In the genomic region with DNA sequence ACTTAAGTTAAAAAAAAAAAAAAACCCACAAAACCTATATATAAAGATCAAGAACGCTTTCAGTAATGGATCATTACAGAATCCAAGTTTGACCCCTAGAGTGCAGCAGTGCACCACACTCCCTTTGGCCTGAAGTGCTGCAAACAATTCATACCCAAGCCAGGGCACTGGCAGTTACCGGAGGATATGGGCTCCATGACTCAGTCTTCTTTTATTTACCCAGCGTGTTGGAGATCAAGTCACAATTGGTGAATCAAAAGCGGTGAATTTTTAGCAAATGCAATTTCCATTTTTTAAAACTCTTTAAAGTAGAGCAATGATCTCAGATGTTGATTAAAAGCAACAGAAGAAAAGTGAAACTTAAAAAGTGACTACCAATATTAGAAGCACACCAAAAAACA, we compare ENCODE assay signal across 7 cellular contexts. TPM values are rescaled to one million over a fixed set of nuclear protein-coding genes. Genes with fewer than 3 reads are reported as not detected.
DNase-seq lines count a peak whose midpoint lies in the region; ATAC-seq, FAIRE-seq and TF ChIP-seq lines count a peak whose summit lies in the region.

No MANE protein-coding gene starts in this region.

- FAIRE-seq in GM12892 (lab: Jason Lieb, UNC) (peak; percentile 9), RCC 7860 (lab: Jason Lieb, UNC) (peak; percentile 94)

- no peak for TF ChIP-seq POLR2A in GM12892 (IDR thresholded peaks at IDR 0.05; ENCODE audit: low read depth, low read length)

- H3K9me3 Mint-ChIP-seq in activated T-cell treated with anti-CD3 and anti-CD28 coated beads, Interleukin-2, amount 50 U/mL, for 72 hours = no peaks in the 10 kb centered on the region
- no peaks in the 10 kb centered on the region for H3K9me3 Mint-ChIP-seq in nephron

- H3K4me3 ChIP-seq in Jurkat, Clone E6-1 (ENCODE audit: low read length) = no peak overlapping the region

- peaks cover 0 to 1% of the 10 kb centered on the region in 2 donors for H3K36me3 Mint-ChIP-seq in activated T-cell treated with anti-CD3 and anti-CD28 coated beads, Interleukin-2, amount 50 U/mL, for 72 hours (ENCODE audit: insufficient read depth in 2 of 2)
- H3K36me3 Mint-ChIP-seq in nephron (ENCODE audit: low read depth) = peaks cover 3% of the 10 kb centered on the region

- no peaks in the 10 kb centered on the region for H3K27me3 Mint-ChIP-seq in activated T-cell treated with anti-CD3 and anti-CD28 coated beads, Interleukin-2, amount 50 U/mL, for 72 hours (ENCODE audit: low read depth)
- no peaks in the 10 kb centered on the region for H3K27me3 Mint-ChIP-seq in nephron (ENCODE audit: low read depth)

- peaks cover 25% of the 10 kb centered on the region for H3K4me1 Mint-ChIP-seq in activated T-cell treated with anti-CD3 and anti-CD28 coated beads, Interleukin-2, amount 50 U/mL, for 72 hours (ENCODE audit: low read depth)
- peaks cover 5% of the 10 kb centered on the region for H3K4me1 Mint-ChIP-seq in nephron

- DNase-seq in GM12892 (ENCODE audit: insufficient read length) (peak; percentile 45), RCC 7860 (ENCODE audit: low spot score) (peak; percentile 86), fibroblast of gingiva (ENCODE audit: low read depth) (peak; percentile 86)
- DNase-seq in Jurkat, Clone E6-1 (ENCODE audit: low read depth, low spot score) = peak; percentile 83
- DNase-seq in activated T-cell treated with anti-CD3 and anti-CD28 coated beads, Interleukin-2, amount 50 U/mL, for 72 hours = peak; percentile 80 to 81
- DNase-seq in stimulated activated naive CD4-positive, alpha-beta T cell (lab: John Stamatoyannopoulos, UW) = peak; percentile 30 to 80 (median 70)

- peak; percentile 70 to 83 (median 79) for TF ChIP-seq CTCF in nephron (IDR thresholded peaks at IDR 0.05; ENCODE audit: unreplicated experiment in 3 of 3)

- H3K4me3 Mint-ChIP-seq in activated T-cell treated with anti-CD3 and anti-CD28 coated beads, Interleukin-2, amount 50 U/mL, for 72 hours = peak overlapping the region; percentile 4 to 57
- H3K4me3 Mint-ChIP-seq in nephron = no peak overlapping the region

- ATAC-seq in activated T-cell treated with anti-CD3 and anti-CD28 coated beads, Interleukin-2, amount 50 U/mL, for 72 hours (replicated peaks in 1 of 2) = peak; percentile 100

- no peak overlapping the region for H3K27ac Mint-ChIP-seq in activated T-cell treated with anti-CD3 and anti-CD28 coated beads, Interleukin-2, amount 50 U/mL, for 72 hours
- peak overlapping the region; percentile 7 to 59 (median 37) for H3K27ac Mint-ChIP-seq in nephron

RNA-seq across cellular contexts. Expression of a gene that starts 46.5 kb away (rescaled TPM):
- 3.4 TPM for polyA plus RNA-seq in GM12892 (2012; ENCODE audit: missing spikeins)
- polyA plus RNA-seq in Jurkat, Clone E6-1 (2012; ENCODE audit: insufficient read depth, insufficient read length) = 7.2 TPM
- total RNA-seq in activated T-cell treated with anti-CD3 and anti-CD28 coated beads, Interleukin-2, amount 50 U/mL, for 72 hours = 10 to 100 TPM in 1 of 2 donors, 1 to 10 TPM in 1; 8.3 to 13.2 TPM

Comparison
In these comparisons a context has a peak if more than half of its experiments do, and no peak if none do; other contexts are left out.
1. H3K4me3 Mint-ChIP-seq: peak in activated T-cell treated with anti-CD3 and anti-CD28 coated beads, Interleukin-2, amount 50 U/mL, for 72 hours (2 of 2); none in nephron (0 of 3).
2. Peak in every context shown above with its lines, with median percentiles within 50 percentile points of each other: DNase-seq.